15 cellular contexts compared by ENCODE assay signal in the genomic region with DNA sequence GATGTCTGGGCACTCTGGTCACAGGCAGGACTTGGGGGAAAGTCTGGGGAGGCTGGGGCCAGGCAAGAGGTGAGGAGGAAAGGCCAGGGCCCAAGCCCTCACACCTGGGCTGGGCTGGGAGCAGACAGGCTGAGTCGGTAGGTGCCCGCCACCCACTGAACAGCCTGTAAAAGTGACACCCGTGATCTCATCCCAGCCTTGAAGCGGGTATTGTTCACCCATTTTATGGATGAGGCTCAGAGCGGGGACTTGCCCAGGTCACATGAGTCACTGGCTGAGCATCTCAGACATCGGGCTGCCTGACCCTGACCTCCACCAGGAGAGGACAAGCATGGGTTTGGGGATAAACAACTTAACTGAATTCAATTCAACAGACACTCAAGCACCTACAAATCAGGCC. TPM values are rescaled to one million over a fixed set of nuclear protein-coding genes. Genes with fewer than 3 reads are reported as not detected.
DNase-seq lines count a peak whose midpoint lies in the region; ATAC-seq and TF ChIP-seq lines count a peak whose summit lies in the region.
"Had no signal": no experiment of that assay in that cellular context is flagged by ENCODE, and none has a peak within 500 bp of the region (broad histone marks: within the 10 kb centered on the region; RNA-seq: fewer than 3 reads in every experiment).

No MANE protein-coding gene starts in this region.

- H3K36me3 Mint-ChIP-seq in Calu3 (ENCODE audit: insufficient read depth, unreplicated experiment) (no peaks in the 10 kb centered on the region), neural progenitor cell (no peaks in the 10 kb centered on the region)
- H3K36me3 Mint-ChIP-seq: CD4-positive, alpha-beta memory T cell; naive thymus-derived CD8-positive, alpha-beta T cell had no signal

- H3K27ac ChIP-seq in PC-3 (ENCODE audit: low read length) = no peak overlapping the region
- H3K27ac ChIP-seq in neural progenitor cell = no peak overlapping the region
- no peak overlapping the region for H3K27ac ChIP-seq in substantia nigra (ENCODE audit: low read depth, low read length, poor library complexity, severe bottlenecking)
- H3K27ac ChIP-seq: SJCRH30, stomach had no signal

- intact Hi-C loops in Calu3 (cut with micrococcal nuclease; ENCODE audit: unreplicated experiment) (no loop called here), PC-3 (cut with micrococcal nuclease) (no loop called here)

- H3K9me3 ChIP-seq in PC-3 (ENCODE audit: low read length) (no peaks in the 10 kb centered on the region), neural progenitor cell (ENCODE audit: low read depth) (no peaks in the 10 kb centered on the region)
- H3K9me3 ChIP-seq: SJCRH30, stomach had no signal

- H3K9me3 Mint-ChIP-seq in Calu3 (ENCODE audit: low read depth, unreplicated experiment) (no peaks in the 10 kb centered on the region), neural progenitor cell (no peaks in the 10 kb centered on the region)
- H3K9me3 Mint-ChIP-seq: naive thymus-derived CD8-positive, alpha-beta T cell had no signal

- DNase-seq in Calu3 (peak; percentile 39), PC-3 (peak; percentile 30), epithelial cell of esophagus (ENCODE audit: low read depth) (peak; percentile 25), neural progenitor cell (ENCODE audit: low spot score) (no peak), substantia nigra (lab: John Stamatoyannopoulos, UW) (no peak), NCI-H82 (lab: John Stamatoyannopoulos, UW) (no peak), NCI-H526 treated with DMSO at 0.1 percent for 48 hours (lab: John Stamatoyannopoulos, UW) (no peak), omental fat pad (ENCODE audit: low spot score) (no peak)
- DNase-seq: activated effector memory CD4-positive, alpha-beta T cell treated with anti-CD3 and anti-CD28 coated beads, Interleukin-2, amount 50 U/mL, for 16 hours; CD4-positive, alpha-beta memory T cell; SJCRH30; stomach; T-helper 9 cell had no signal

- H3K27me3 Mint-ChIP-seq in Calu3 (ENCODE audit: unreplicated experiment) = no peaks in the 10 kb centered on the region
- H3K27me3 Mint-ChIP-seq in neural progenitor cell (ENCODE audit: insufficient read depth, low read depth) = peaks cover 10% of the 10 kb centered on the region
- H3K27me3 Mint-ChIP-seq: CD4-positive, alpha-beta memory T cell had no signal

- peaks cover 16% of the 10 kb centered on the region for H3K4me1 Mint-ChIP-seq in Calu3 (ENCODE audit: low read depth, unreplicated experiment)
- H3K4me1 Mint-ChIP-seq in neural progenitor cell = peaks cover 45% of the 10 kb centered on the region
- H3K4me1 Mint-ChIP-seq: CD4-positive, alpha-beta memory T cell; naive thymus-derived CD8-positive, alpha-beta T cell had no signal

- no peaks in the 10 kb centered on the region for H4K20me1 ChIP-seq in PC-3 (ENCODE audit: low read length)
- no peaks in the 10 kb centered on the region for H4K20me1 ChIP-seq in neural progenitor cell (ENCODE audit: low read depth)

- no peaks in the 10 kb centered on the region for H3F3A ChIP-seq in PC-3 (ENCODE audit: low read length, unreplicated experiment)
- H3F3A ChIP-seq in neural progenitor cell (ENCODE audit: low read depth) = no peaks in the 10 kb centered on the region

- POLR2A ChIA-PET in PC-3 (lab: Charles Lee; ENCODE audit: unreplicated experiment) = no interaction called here

- H3K27me3 ChIP-seq in PC-3 (ENCODE audit: low read length) (no peaks in the 10 kb centered on the region), neural progenitor cell (no peaks in the 10 kb centered on the region)
- H3K27me3 ChIP-seq: SJCRH30, stomach had no signal

- CTCF ChIA-PET in Calu3 (lab: Charles Lee) = interaction anchor here (0.7 to 1.8 kb wide), 2 partner anchors 8 to 52 kb away, joined by 4 to 5 read pairs; a partner anchor contains a TSS
- CTCF ChIA-PET in PC-3 (lab: Charles Lee) = no interaction called here

- H3K9ac ChIP-seq in PC-3 (ENCODE audit: low read length) (no peak overlapping the region), neural progenitor cell (no peak overlapping the region)

- H2AFZ ChIP-seq in PC-3 (ENCODE audit: low read length) (no peak overlapping the region), neural progenitor cell (replicated peaks) (no peak overlapping the region)

- ATAC-seq in PC-3 (no peak), omental fat pad (ENCODE audit: low FRiP score) (no peak)
- ATAC-seq: activated CD4-positive, CD25-positive, alpha-beta regulatory T cell treated with anti-CD3 and anti-CD28 coated beads, Interleukin-2, amount 50 U/mL, for 24 hours; naive thymus-derived CD8-positive, alpha-beta T cell had no signal

- H3K4me2 ChIP-seq in PC-3 (ENCODE audit: low read length) = no peak overlapping the region
- H3K4me2 ChIP-seq in neural progenitor cell = no peak overlapping the region

- H3K4me1 ChIP-seq in PC-3 (ENCODE audit: insufficient read depth, low read length) (0 out of 2 replicates have a peak, but pooled peaks cover 4% of the 10 kb centered on the region), neural progenitor cell (peaks cover 27% of the 10 kb centered on the region)

- BruUV-seq in Calu3 (replicated peaks; lab: Mats Ljungman, UMichigan) (no TSS peak), PC-3 (replicated peaks; lab: Mats Ljungman, UMichigan) (no TSS peak)

- peak overlapping the region; percentile 85 for H3K27ac Mint-ChIP-seq in Calu3 (ENCODE audit: unreplicated experiment)
- peak overlapping the region; percentile 88 for H3K27ac Mint-ChIP-seq in neural progenitor cell
- H3K27ac Mint-ChIP-seq: CD4-positive, alpha-beta memory T cell had no signal

- no peaks in the 10 kb centered on the region for H3K9me2 ChIP-seq in PC-3 (replicated peaks; ENCODE audit: low read length)

- no peaks in the 10 kb centered on the region for H3K36me3 ChIP-seq in PC-3 (ENCODE audit: low read depth, low read length)
- H3K36me3 ChIP-seq in neural progenitor cell = no peaks in the 10 kb centered on the region
- H3K36me3 ChIP-seq: SJCRH30, stomach had no signal

- TF ChIP-seq CTCF in Calu3 (IDR thresholded peaks at IDR 0.05; ENCODE audit: unreplicated experiment) (no peak), PC-3 (conservative IDR thresholded peaks at IDR 0.05; ENCODE audit: low read depth, low read length) (no peak), epithelial cell of esophagus (IDR thresholded peaks at IDR 0.05; ENCODE audit: insufficient read depth, low read depth, low read length, missing control alignments) (no peak), neural progenitor cell (IDR thresholded peaks at IDR 0.05) (no peak), omental fat pad (IDR thresholded peaks at IDR 0.05) (no peak)

- H3K4me3 ChIP-seq in PC-3 (ENCODE audit: low read length) (no peak overlapping the region), epithelial cell of esophagus (ENCODE audit: low read length) (no peak overlapping the region), neural progenitor cell (no peak overlapping the region)
- H3K4me3 ChIP-seq: SJCRH30, stomach had no signal

- peak overlapping the region; percentile 27 for H3K4me3 Mint-ChIP-seq in Calu3 (ENCODE audit: low read depth, unreplicated experiment)
- H3K4me3 Mint-ChIP-seq in neural progenitor cell = no peak overlapping the region
- H3K4me3 Mint-ChIP-seq: CD4-positive, alpha-beta memory T cell; naive thymus-derived CD8-positive, alpha-beta T cell had no signal

- H3K79me2 ChIP-seq in PC-3 (ENCODE audit: low read length) (no peaks in the 10 kb centered on the region), neural progenitor cell (ENCODE audit: low read depth) (no peaks in the 10 kb centered on the region)

RNA-seq across cellular contexts. Expression of a gene that starts 52.0 kb away (rescaled TPM):
- total RNA-seq in Calu3 (2022) (327 and 433 TPM in 2 replicates), PC-3 (2014; rRNA removed) (136 and 146 TPM in 2 replicates), neural progenitor cell (ENCODE audit: low replicate concordance) (3.5 and 9.0 TPM in 2 replicates), omental fat pad (100 to 1,000 TPM; 110 to 351 (median 203) TPM)

Comparison
In these comparisons a context has a peak if more than half of its experiments do, and no peak if none do; other contexts are left out.
1. DNase-seq: peak in Calu3 (single experiment), PC-3 (single experiment) and epithelial cell of esophagus (single experiment); none in neural progenitor cell (single experiment), substantia nigra (0 of 49), NCI-H82 (single experiment), NCI-H526 treated with DMSO at 0.1 percent for 48 hours (single experiment) and omental fat pad (single experiment).
2. RNA of a gene that starts 52.0 kb away (total RNA-seq): 327 to 433 TPM in Calu3, 110 to 351 TPM in omental fat pad and 136 to 146 TPM in PC-3; 3.5 to 9.0 TPM in neural progenitor cell; every median in the first group is over 10 times any median in the second.